ENCODE assay signal across 1 cellular context in the genomic region with DNA sequence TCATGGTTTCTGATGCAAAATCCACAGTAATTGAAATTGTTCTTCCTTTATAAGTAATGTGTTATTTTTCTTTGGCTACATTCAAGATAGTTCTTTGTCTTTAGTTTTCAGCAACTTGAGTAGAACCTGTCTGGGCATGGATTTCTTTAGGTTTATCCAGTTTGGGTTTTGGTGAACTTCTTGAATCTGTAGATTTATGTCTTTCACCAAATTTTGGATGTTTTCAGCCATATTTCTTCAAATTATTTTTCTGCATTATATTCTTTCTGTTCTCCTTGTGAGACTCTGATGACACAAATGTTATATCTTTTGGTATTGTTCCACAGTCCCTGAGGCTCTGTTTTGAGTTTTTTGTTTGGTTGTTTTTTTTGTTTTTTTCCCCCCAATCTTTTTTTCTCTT.
"Had no signal": no experiment of that assay in that cellular context is flagged by ENCODE, and none has a peak within 500 bp of the region (broad histone marks: within the 10 kb centered on the region; RNA-seq: fewer than 3 reads in every experiment).

No MANE protein-coding gene starts in this region.

- H3K4me3 ChIP-seq: MG63 had no signal

- H3K36me3 ChIP-seq: MG63 had no signal
